1 cellular context compared by ENCODE assay signal in the genomic region with DNA sequence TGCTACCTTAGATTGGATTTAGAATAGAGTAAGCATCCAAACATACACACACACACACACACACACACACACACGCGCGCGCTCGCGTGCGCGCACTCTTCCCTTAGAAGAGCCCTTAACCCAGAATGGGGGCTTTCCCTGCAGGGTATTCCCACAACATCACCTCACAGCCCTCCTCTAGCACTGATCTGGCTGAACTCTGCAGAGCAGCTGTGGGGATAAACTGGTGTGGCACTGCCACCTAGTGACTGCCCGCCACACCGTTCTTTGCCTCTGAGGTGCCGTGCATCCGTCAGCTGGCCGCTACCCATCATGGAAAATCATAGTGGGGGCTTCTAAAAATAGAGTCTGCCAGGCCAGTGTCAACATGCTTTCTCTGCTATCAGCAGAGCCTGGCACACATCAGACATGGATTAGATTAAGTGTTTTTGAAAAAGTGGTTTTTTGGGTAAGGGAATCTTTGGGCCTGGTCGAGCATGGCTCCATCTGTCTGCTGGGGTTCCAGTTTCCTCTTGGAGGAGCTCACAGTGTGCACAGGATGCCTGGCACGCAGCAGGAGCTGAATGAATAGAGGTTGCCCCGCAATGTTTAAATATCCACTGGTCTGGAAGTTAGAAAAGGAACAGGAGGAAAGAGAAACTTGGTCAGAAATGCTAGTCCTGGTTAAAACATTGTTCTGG.
TF ChIP-seq lines count a peak whose summit lies in the region.

No MANE protein-coding gene starts in this region.

TF ChIP-seq in neural cell, 6 proteins besides CTCF, POLR2A, EP300 and RAD21 (continued from another document):
- TF ChIP-seq, protein P1, sequence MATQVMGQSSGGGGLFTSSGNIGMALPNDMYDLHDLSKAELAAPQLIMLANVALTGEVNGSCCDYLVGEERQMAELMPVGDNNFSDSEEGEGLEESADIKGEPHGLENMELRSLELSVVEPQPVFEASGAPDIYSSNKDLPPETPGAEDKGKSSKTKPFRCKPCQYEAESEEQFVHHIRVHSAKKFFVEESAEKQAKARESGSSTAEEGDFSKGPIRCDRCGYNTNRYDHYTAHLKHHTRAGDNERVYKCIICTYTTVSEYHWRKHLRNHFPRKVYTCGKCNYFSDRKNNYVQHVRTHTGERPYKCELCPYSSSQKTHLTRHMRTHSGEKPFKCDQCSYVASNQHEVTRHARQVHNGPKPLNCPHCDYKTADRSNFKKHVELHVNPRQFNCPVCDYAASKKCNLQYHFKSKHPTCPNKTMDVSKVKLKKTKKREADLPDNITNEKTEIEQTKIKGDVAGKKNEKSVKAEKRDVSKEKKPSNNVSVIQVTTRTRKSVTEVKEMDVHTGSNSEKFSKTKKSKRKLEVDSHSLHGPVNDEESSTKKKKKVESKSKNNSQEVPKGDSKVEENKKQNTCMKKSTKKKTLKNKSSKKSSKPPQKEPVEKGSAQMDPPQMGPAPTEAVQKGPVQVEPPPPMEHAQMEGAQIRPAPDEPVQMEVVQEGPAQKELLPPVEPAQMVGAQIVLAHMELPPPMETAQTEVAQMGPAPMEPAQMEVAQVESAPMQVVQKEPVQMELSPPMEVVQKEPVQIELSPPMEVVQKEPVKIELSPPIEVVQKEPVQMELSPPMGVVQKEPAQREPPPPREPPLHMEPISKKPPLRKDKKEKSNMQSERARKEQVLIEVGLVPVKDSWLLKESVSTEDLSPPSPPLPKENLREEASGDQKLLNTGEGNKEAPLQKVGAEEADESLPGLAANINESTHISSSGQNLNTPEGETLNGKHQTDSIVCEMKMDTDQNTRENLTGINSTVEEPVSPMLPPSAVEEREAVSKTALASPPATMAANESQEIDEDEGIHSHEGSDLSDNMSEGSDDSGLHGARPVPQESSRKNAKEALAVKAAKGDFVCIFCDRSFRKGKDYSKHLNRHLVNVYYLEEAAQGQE (IDR thresholded peaks at IDR 0.05; ENCODE audit: borderline replicate concordance) = peak; percentile 19
- peak; percentile 97 for TF ChIP-seq SMC3 (conservative IDR thresholded peaks at IDR 0.05; ENCODE audit: poor library complexity)
